In genomic region chr15:41989573-41990242, GRCh38 we compare ENCODE assay signal across 8 cellular contexts.
A peak's percentile ranks its signal among the peaks of the same experiment; 100 is the strongest.
DNase-seq lines count a peak whose midpoint lies in the region; ATAC-seq lines count a peak whose summit lies in the region.

No MANE protein-coding gene starts in this region.

- ATAC-seq in GM18858 (IDR thresholded peaks at IDR 0.05; ENCODE audit: unreplicated experiment) (peak; percentile 47), GM21526 (IDR thresholded peaks at IDR 0.05; ENCODE audit: low FRiP score, unreplicated experiment) (no peak)

- DNase-seq in AG08396 (ENCODE audit: low spot score) (peak; percentile 90), NCI-H1930 (lab: John Stamatoyannopoulos, UW) (peak; percentile 2 to 32), kidney tubule cell (ENCODE audit: low spot score) (peak; percentile 77)
- peak; percentile 93 for DNase-seq in activated CD4-positive, CD25-positive, alpha-beta regulatory T cell treated with anti-CD3 and anti-CD28 coated beads, Interleukin-2, amount 50 U/mL, for 72 hours
- DNase-seq in central memory CD4-positive, alpha-beta T cell: peak; percentile 70
- DNase-seq in stimulated activated CD4-positive, alpha-beta T cell treated with anti-CD3 and anti-CD28 coated beads, Interleukin-2, amount 100 ng/mL, for 4 hours (ENCODE audit: low read depth): peak; percentile 72

Comparison
In these comparisons a context has a peak if more than half of its experiments do, and no peak if none do; other contexts are left out.
1. DNase-seq: peak in every context shown above with its lines; median percentile 93 in activated CD4-positive, CD25-positive, alpha-beta regulatory T cell treated with anti-CD3 and anti-CD28 coated beads, Interleukin-2, amount 50 U/mL, for 72 hours; 90 in AG08396; 77 in kidney tubule cell; 72 in stimulated activated CD4-positive, alpha-beta T cell treated with anti-CD3 and anti-CD28 coated beads, Interleukin-2, amount 100 ng/mL, for 4 hours; 70 in central memory CD4-positive, alpha-beta T cell; 17 in NCI-H1930.